ENCODE assay signal across 26 cellular contexts in the genomic region with DNA sequence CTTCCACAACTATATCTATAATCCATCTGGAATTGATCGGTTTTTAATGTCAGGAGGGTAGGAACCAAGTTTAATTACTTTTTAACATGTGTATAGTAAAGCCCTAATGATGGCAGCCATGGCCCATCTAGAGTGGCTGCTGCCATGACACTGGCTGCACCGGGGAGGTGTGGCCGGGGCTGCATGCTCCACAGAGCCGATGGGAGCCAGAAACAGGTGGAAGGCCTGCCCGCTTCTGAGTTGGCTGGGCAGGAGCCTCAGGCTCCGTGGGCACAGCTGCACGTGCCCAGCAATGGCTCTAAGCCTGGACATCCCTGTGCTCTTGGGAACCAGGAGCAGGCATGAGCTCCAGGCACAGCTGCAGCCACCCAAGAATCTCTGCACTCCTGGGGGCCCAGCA.
"Had no signal": no experiment of that assay in that cellular context is flagged by ENCODE, and none has a peak within 500 bp of the region (broad histone marks: within the 10 kb centered on the region; RNA-seq: fewer than 3 reads in every experiment).

No MANE protein-coding gene starts in this region.

- H3K4me3 Mint-ChIP-seq: dendritic cell treated with granulocyte-macrophage colony-stimulating factor and Interleukin-4, amounts not matched to agents 40 ng/mL and 50 ng/mL, for 4 days; effector memory CD8-positive, alpha-beta T cell; endodermal cell had no signal

- H3K4me3 ChIP-seq: colonic mucosa, coronary artery, dorsolateral prefrontal cortex, esophagus muscularis mucosa, esophagus squamous epithelium, gastrocnemius medialis, gastroesophageal sphincter, heart left ventricle, heart right ventricle had no signal

- FAIRE-seq: endothelial cell of umbilical vein had no signal

- H3K4me1 ChIP-seq: colonic mucosa, esophagus muscularis mucosa, foreskin keratinocyte, gastrocnemius medialis, gastroesophageal sphincter, heart left ventricle, heart right ventricle had no signal

- H3K4me1 Mint-ChIP-seq: endodermal cell had no signal

- H3K27ac Mint-ChIP-seq: dendritic cell treated with granulocyte-macrophage colony-stimulating factor and Interleukin-4, amounts not matched to agents 40 ng/mL and 50 ng/mL, for 4 days; effector memory CD8-positive, alpha-beta T cell; endodermal cell had no signal

- ATAC-seq: effector memory CD8-positive, alpha-beta T cell; esophagus mucosa; foreskin keratinocyte; gastrocnemius medialis; gastroesophageal sphincter; heart left ventricle; heart right ventricle had no signal

- H3K27me3 Mint-ChIP-seq: dendritic cell treated with granulocyte-macrophage colony-stimulating factor and Interleukin-4, amounts not matched to agents 40 ng/mL and 50 ng/mL, for 4 days; effector memory CD8-positive, alpha-beta T cell had no signal

- H3K36me3 ChIP-seq: colonic mucosa, esophagus muscularis mucosa, esophagus squamous epithelium, gastrocnemius medialis, gastroesophageal sphincter, heart left ventricle, heart right ventricle had no signal

- H3K27ac ChIP-seq: colonic mucosa, coronary artery, dorsolateral prefrontal cortex, epithelial cell of prostate, esophagus muscularis mucosa, esophagus squamous epithelium, foreskin keratinocyte, gastrocnemius medialis, gastroesophageal sphincter, heart left ventricle, heart right ventricle had no signal

- H3K9me3 ChIP-seq: colonic mucosa, gastrocnemius medialis had no signal

- DNase-seq: colonic mucosa; cortex of kidney; dermis blood vessel endothelial cell; dorsolateral prefrontal cortex; effector CD4-positive, alpha-beta T cell; effector CD8-positive, alpha-beta T cell; effector memory CD4-positive, alpha-beta T cell; effector memory CD8-positive, alpha-beta T cell; endodermal cell; erythroblast; esophagus squamous epithelium; foreskin fibroblast; foreskin keratinocyte; foreskin melanocyte; gastrocnemius medialis; glutamatergic neuron; head of caudate nucleus; heart left ventricle; heart right ventricle had no signal
